Comparison of ENCODE assay signal across 9 cellular contexts in genomic region chr20:31713312-31714049, GRCh38. TPM values are rescaled to one million over a fixed set of nuclear protein-coding genes. Genes with fewer than 3 reads are reported as not detected.
DNase-seq lines count a peak whose midpoint lies in the region; ATAC-seq, FAIRE-seq and TF ChIP-seq lines count a peak whose summit lies in the region.
"Had no signal": no experiment of that assay in that cellular context is flagged by ENCODE, and none has a peak within 500 bp of the region (broad histone marks: within the 10 kb centered on the region; RNA-seq: fewer than 3 reads in every experiment).

No MANE protein-coding gene starts in this region.

- H3K36me3 ChIP-seq in muscle layer of duodenum (ENCODE audit: control insufficient read depth in 1 of 2, insufficient read depth in 2 of 2, low read length in 2 of 2) = peaks cover 14 to 16% of the 10 kb centered on the region in 2 donors

- peak overlapping the region; percentile 68 for H3K4me3 Mint-ChIP-seq in endothelial cell (ENCODE audit: unreplicated experiment)

- H3K36me3 Mint-ChIP-seq in endothelial cell (ENCODE audit: low read depth, unreplicated experiment) = peaks cover 23% of the 10 kb centered on the region

- peaks cover 35 to 57% of the 10 kb centered on the region in 2 donors for H3K4me1 ChIP-seq in muscle layer of duodenum (ENCODE audit: control insufficient read depth in 1 of 2, insufficient read depth in 2 of 2, low read length in 2 of 2)

- ATAC-seq in HG02798 (IDR thresholded peaks at IDR 0.05; ENCODE audit: poor library complexity, unreplicated experiment) (no peak), HG02970 (IDR thresholded peaks at IDR 0.05; ENCODE audit: low FRiP score, unreplicated experiment) (no peak)

- peaks cover 49% of the 10 kb centered on the region for H3K4me1 Mint-ChIP-seq in endothelial cell (ENCODE audit: unreplicated experiment)

- H3K9me3 Mint-ChIP-seq in endothelial cell (ENCODE audit: unreplicated experiment) = no peaks in the 10 kb centered on the region

- H3K27me3 ChIP-seq in muscle layer of duodenum (ENCODE audit: low read depth, low read length) = no peaks in the 10 kb centered on the region
- H3K27me3 ChIP-seq: neutrophil had no signal

- H3K27ac ChIP-seq in C4-2B = peak overlapping the region; percentile 84
- H3K27ac ChIP-seq in muscle layer of duodenum (ENCODE audit: low read length) = peak overlapping the region; percentile 95
- H3K27ac ChIP-seq: neutrophil had no signal

- H3K4me3 ChIP-seq in muscle layer of duodenum (ENCODE audit: low read depth in 1 of 2, low read length in 2 of 2) = peak overlapping the region in 1 of 2 donors; percentile 37

- H3K9me3 ChIP-seq in muscle layer of duodenum (ENCODE audit: control insufficient read depth in 1 of 2, low read length in 2 of 2) = no peaks in the 10 kb centered on the region
- H3K9me3 ChIP-seq: neutrophil had no signal

- peak; percentile 87 for DNase-seq in RCC 7860 (ENCODE audit: low spot score)
- DNase-seq in endothelial cell (ENCODE audit: low spot score) = peak; percentile 54
- DNase-seq in NCI-H748 treated with DMSO at 0.1 percent for 48 hours (lab: John Stamatoyannopoulos, UW) = no peak
- no peak for DNase-seq in stimulated activated CD4-positive, alpha-beta T cell treated with anti-CD3 and anti-CD28 coated beads, Interleukin-15, amount 100 ng/mL, for 24 hours

- peak overlapping the region; percentile 99 for H3K27ac Mint-ChIP-seq in endothelial cell (ENCODE audit: unreplicated experiment)

- TF ChIP-seq CTCF in C4-2B (conservative IDR thresholded peaks at IDR 0.05) = no peak
- TF ChIP-seq CTCF in endothelial cell (IDR thresholded peaks at IDR 0.05; ENCODE audit: unreplicated experiment) = no peak

- no peak for FAIRE-seq in RCC 7860 (lab: Jason Lieb, UNC)

- peaks cover 11% of the 10 kb centered on the region for H3K27me3 Mint-ChIP-seq in endothelial cell (ENCODE audit: unreplicated experiment)

RNA-seq across cellular contexts. Expression of gene BCL2L1, which starts 9.2 kb away (rescaled TPM):
- 52.9 TPM for total RNA-seq in endothelial cell (ENCODE audit: unreplicated experiment)

RNA-seq across cellular contexts. Expression of gene TPX2, which starts 25.6 kb away (rescaled TPM):
- total RNA-seq in endothelial cell (ENCODE audit: unreplicated experiment) = 27.2 TPM

Comparison
In these comparisons a context has a peak if more than half of its experiments do, and no peak if none do; other contexts are left out.
1. DNase-seq: peak in RCC 7860 (single experiment) and endothelial cell (single experiment); none in NCI-H748 treated with DMSO at 0.1 percent for 48 hours (single experiment) and stimulated activated CD4-positive, alpha-beta T cell treated with anti-CD3 and anti-CD28 coated beads, Interleukin-15, amount 100 ng/mL, for 24 hours (single experiment).